Comparison of ENCODE assay signal across 12 cellular contexts in the genomic region with DNA sequence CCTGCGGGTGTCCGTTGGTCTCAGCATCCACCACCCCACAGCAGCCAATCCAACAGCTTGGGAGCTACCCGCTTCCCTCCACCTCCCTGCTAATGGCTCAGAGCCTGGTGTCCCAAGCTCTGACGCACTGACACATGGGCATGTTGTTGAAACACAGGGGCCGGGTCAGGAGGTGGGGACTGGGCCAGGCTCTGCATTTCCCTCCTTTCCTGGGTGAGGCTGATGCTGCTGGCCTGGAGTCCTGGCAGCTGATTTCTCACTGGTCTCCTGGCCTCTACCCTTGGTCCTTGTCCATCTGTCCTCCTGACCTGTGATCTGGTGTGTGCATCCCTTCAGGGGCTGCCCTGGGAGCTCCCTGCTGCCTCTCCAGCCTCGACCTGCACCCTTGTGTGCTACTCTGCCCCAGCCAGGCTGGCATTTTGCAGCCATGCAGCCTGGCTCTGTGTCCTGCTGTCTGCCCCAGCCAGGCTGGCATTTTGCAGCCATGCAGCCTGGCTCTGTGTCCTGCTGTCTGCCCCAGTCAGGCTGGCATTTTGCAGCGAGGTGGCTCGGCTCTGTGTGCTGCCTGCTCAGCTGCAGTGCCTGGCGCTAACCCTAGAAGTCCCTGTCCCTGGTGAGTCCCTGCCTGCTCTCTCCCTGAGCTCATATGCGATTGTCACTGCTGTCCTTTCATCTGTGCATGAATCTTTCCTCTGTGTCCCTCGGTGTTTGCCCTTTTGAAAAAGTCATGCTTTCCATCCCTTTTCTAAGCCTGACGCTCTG. TPM values are rescaled to one million over a fixed set of nuclear protein-coding genes. Genes with fewer than 3 reads are reported as not detected.
DNase-seq lines count a peak whose midpoint lies in the region; ATAC-seq and TF ChIP-seq lines count a peak whose summit lies in the region.
"Had no signal": no experiment of that assay in that cellular context is flagged by ENCODE, and none has a peak within 500 bp of the region (broad histone marks: within the 10 kb centered on the region; RNA-seq: fewer than 3 reads in every experiment).

No MANE protein-coding gene starts in this region.

- no peak for TF ChIP-seq CTCF in osteocyte (IDR thresholded peaks at IDR 0.05)

- DNase-seq in GOT3 (lab: John Stamatoyannopoulos, UW) (peak; percentile 45), astrocyte of the hippocampus (ENCODE audit: low read depth, low spot score) (peak; percentile 17), inferior parietal cortex (ENCODE audit: extremely low spot score) (peak; percentile 79), superior temporal gyrus (ENCODE audit: extremely low spot score) (peak; percentile 91), activated T-cell treated with anti-CD3 and anti-CD28 coated beads for 4 hours (no peak), osteocyte (ENCODE audit: extremely low spot score, unreplicated experiment) (no peak)
- no peak for DNase-seq in activated T-helper 2 cell treated with anti-CD3 and anti-CD28 coated beads, Interferon-gamma antibody, Interleukin-2, Interleukin-4, amounts not matched to agents 10 μg/mL and 5 μg/mL and 100 μg/mL, durations not matched to agents 14 hours and 24 hours and 36 hours (ENCODE audit: low spot score)
- DNase-seq: spleen; stimulated activated naive CD4-positive, alpha-beta T cell treated with Interleukin-2 at 50 U/mL for 16 hours had no signal

- no peak overlapping the region for H3K4me3 Mint-ChIP-seq in activated T-helper 2 cell treated with anti-CD3 and anti-CD28 coated beads, Interferon-gamma antibody, Interleukin-2, Interleukin-4, amounts not matched to agents 10 μg/mL and 5 μg/mL and 100 μg/mL, durations not matched to agents 14 hours and 24 hours and 36 hours (ENCODE audit: low read depth)
- H3K4me3 Mint-ChIP-seq in osteocyte (ENCODE audit: unreplicated experiment): no peak overlapping the region
- H3K4me3 Mint-ChIP-seq: activated T-helper 17 cell treated with anti-CD3 and anti-CD28 coated beads, Interleukin-2, amount 50 U/mL, for 72 hours; endodermal cell had no signal

- no peak overlapping the region for H3K27ac Mint-ChIP-seq in activated T-helper 2 cell treated with anti-CD3 and anti-CD28 coated beads, Interferon-gamma antibody, Interleukin-2, Interleukin-4, amounts not matched to agents 10 μg/mL and 5 μg/mL and 100 μg/mL, durations not matched to agents 14 hours and 24 hours and 36 hours
- H3K27ac Mint-ChIP-seq in osteocyte (ENCODE audit: unreplicated experiment): no peak overlapping the region
- H3K27ac Mint-ChIP-seq: activated T-helper 17 cell treated with anti-CD3 and anti-CD28 coated beads, Interleukin-2, amount 50 U/mL, for 72 hours; endodermal cell had no signal

- H3K4me1 Mint-ChIP-seq in activated T-helper 2 cell treated with anti-CD3 and anti-CD28 coated beads, Interferon-gamma antibody, Interleukin-2, Interleukin-4, amounts not matched to agents 10 μg/mL and 5 μg/mL and 100 μg/mL, durations not matched to agents 14 hours and 24 hours and 36 hours (ENCODE audit: low read depth): peaks cover 32% of the 10 kb centered on the region
- H3K4me1 Mint-ChIP-seq in osteocyte (ENCODE audit: unreplicated experiment): no peaks in the 10 kb centered on the region

- no peak for ATAC-seq in GM18498 (IDR thresholded peaks at IDR 0.05; ENCODE audit: unreplicated experiment)
- ATAC-seq: activated T-helper 17 cell treated with anti-CD3 and anti-CD28 coated beads, Interleukin-2, amount 50 U/mL, for 72 hours had no signal

- peaks cover 4% of the 10 kb centered on the region for H3K27me3 Mint-ChIP-seq in activated T-helper 2 cell treated with anti-CD3 and anti-CD28 coated beads, Interferon-gamma antibody, Interleukin-2, Interleukin-4, amounts not matched to agents 10 μg/mL and 5 μg/mL and 100 μg/mL, durations not matched to agents 14 hours and 24 hours and 36 hours (ENCODE audit: low read depth)
- H3K27me3 Mint-ChIP-seq in osteocyte (ENCODE audit: unreplicated experiment): no peaks in the 10 kb centered on the region
- H3K27me3 Mint-ChIP-seq: activated T-helper 17 cell treated with anti-CD3 and anti-CD28 coated beads, Interleukin-2, amount 50 U/mL, for 72 hours had no signal

- H3K36me3 Mint-ChIP-seq in activated T-helper 2 cell treated with anti-CD3 and anti-CD28 coated beads, Interferon-gamma antibody, Interleukin-2, Interleukin-4, amounts not matched to agents 10 μg/mL and 5 μg/mL and 100 μg/mL, durations not matched to agents 14 hours and 24 hours and 36 hours (ENCODE audit: low read depth): no peaks in the 10 kb centered on the region
- no peaks in the 10 kb centered on the region for H3K36me3 Mint-ChIP-seq in osteocyte (ENCODE audit: unreplicated experiment)

- intact Hi-C loops in activated T-helper 2 cell treated with anti-CD3 and anti-CD28 coated beads, Interferon-gamma antibody, Interleukin-2, Interleukin-4, amounts not matched to agents 10 μg/mL and 5 μg/mL and 100 μg/mL, durations not matched to agents 14 hours and 24 hours and 36 hours (cut with micrococcal nuclease): no loop called here

- no peaks in the 10 kb centered on the region for H3K9me3 Mint-ChIP-seq in activated T-helper 2 cell treated with anti-CD3 and anti-CD28 coated beads, Interferon-gamma antibody, Interleukin-2, Interleukin-4, amounts not matched to agents 10 μg/mL and 5 μg/mL and 100 μg/mL, durations not matched to agents 14 hours and 24 hours and 36 hours
- H3K9me3 Mint-ChIP-seq in osteocyte (ENCODE audit: unreplicated experiment): no peaks in the 10 kb centered on the region
- H3K9me3 Mint-ChIP-seq: activated T-helper 17 cell treated with anti-CD3 and anti-CD28 coated beads, Interleukin-2, amount 50 U/mL, for 72 hours; endodermal cell had no signal

RNA-seq across cellular contexts. Expression of gene AMZ1, which starts 14.0 kb away (rescaled TPM):
- total RNA-seq in activated T-helper 2 cell treated with anti-CD3 and anti-CD28 coated beads, Interferon-gamma antibody, Interleukin-2, Interleukin-4, amounts not matched to agents 10 μg/mL and 5 μg/mL and 100 μg/mL, durations not matched to agents 14 hours and 24 hours and 36 hours: 0.07 and 0.14 TPM in 2 replicates
- 5.8 and 6.6 TPM in 2 replicates for total RNA-seq in osteocyte

Comparison
In these comparisons a context has a peak if more than half of its experiments do, and no peak if none do; other contexts are left out.
1. DNase-seq: peak in GOT3 (single experiment), astrocyte of the hippocampus (single experiment), inferior parietal cortex (single experiment) and superior temporal gyrus (single experiment); none in activated T-helper 2 cell treated with anti-CD3 and anti-CD28 coated beads, Interferon-gamma antibody, Interleukin-2, Interleukin-4, amounts not matched to agents 10 μg/mL and 5 μg/mL and 100 μg/mL, durations not matched to agents 14 hours and 24 hours and 36 hours (single experiment), activated T-cell treated with anti-CD3 and anti-CD28 coated beads for 4 hours (single experiment) and osteocyte (single experiment).